10 cellular contexts compared by ENCODE assay signal in the genomic region with DNA sequence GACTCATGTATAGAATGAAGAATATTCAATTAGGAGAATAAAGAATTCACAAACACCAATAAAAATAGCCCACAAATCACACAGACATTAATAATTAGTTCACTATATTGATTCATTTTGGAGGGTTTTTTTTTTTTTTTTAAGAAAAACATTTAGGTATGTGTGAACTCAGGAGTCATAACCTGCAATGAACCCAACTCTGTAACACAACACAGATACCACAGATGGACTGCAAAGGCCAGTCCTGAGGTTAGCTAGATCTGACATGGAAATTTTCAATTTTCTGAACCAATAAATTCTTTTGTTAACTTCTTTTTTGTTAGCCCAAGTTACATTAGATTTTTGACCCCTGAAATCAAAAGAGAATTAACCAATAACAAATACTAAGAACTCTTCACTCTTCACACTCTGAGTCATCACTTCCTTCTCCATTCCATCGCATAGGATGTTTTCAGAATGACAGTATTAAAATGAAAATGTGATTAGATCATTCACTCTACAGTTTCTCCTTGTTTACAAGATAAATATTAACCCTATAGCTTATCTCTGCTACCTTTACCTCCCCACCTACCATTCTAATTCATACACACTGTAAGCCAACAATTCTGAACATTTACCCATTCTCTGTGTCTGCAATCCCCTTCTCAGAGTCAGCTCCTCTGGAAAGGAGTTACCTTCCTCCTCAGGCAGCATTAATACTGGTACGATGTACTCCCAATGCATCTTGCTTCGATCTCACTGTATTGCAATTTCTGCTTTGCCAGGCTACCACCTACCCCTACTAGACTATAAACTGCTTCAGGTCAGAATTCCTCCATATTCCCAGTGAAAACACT.
DNase-seq lines count a peak whose midpoint lies in the region; ATAC-seq and TF ChIP-seq lines count a peak whose summit lies in the region.
"Had no signal": no experiment of that assay in that cellular context is flagged by ENCODE, and none has a peak within 500 bp of the region (broad histone marks: within the 10 kb centered on the region; RNA-seq: fewer than 3 reads in every experiment).

No MANE protein-coding gene starts in this region.

- H3K9ac ChIP-seq in mesenchymal stem cell (ENCODE audit: low read length): peak overlapping the region; percentile 50

- no peaks in the 10 kb centered on the region for H3K4me1 ChIP-seq in mesenchymal stem cell (ENCODE audit: control insufficient read depth, insufficient read depth, low read depth, low read length)
- H3K4me1 ChIP-seq in thyroid gland: no peaks in the 10 kb centered on the region
- H3K4me1 ChIP-seq in left ventricle myocardium inferior: no peaks in the 10 kb centered on the region

- intact Hi-C loops in thyroid gland (cut with DNase I): no loop called here
- intact Hi-C loops in left ventricle myocardium inferior (cut with micrococcal nuclease): no loop called here

- no peak overlapping the region for H2BK5ac ChIP-seq in mesenchymal stem cell (ENCODE audit: low read depth, low read length, poor library complexity, severe bottlenecking)

- H3K4me2 ChIP-seq in mesenchymal stem cell (ENCODE audit: low read length, poor library complexity, severe bottlenecking): peak overlapping the region; percentile 53

- no peak overlapping the region for H3K14ac ChIP-seq in mesenchymal stem cell (ENCODE audit: low read length in 2 of 2)

- TF ChIP-seq CTCF in thyroid gland (IDR thresholded peaks at IDR 0.05): no peak
- no peak for TF ChIP-seq CTCF in left ventricle myocardium inferior (IDR thresholded peaks at IDR 0.05; ENCODE audit: borderline replicate concordance)

- no peak overlapping the region for H2AK5ac ChIP-seq in mesenchymal stem cell (ENCODE audit: low read length, severe bottlenecking)

- H3K27ac ChIP-seq in mesenchymal stem cell (ENCODE audit: low read length, poor library complexity, severe bottlenecking): peak overlapping the region; percentile 77
- H3K27ac ChIP-seq in thyroid gland: no peak overlapping the region
- H3K27ac ChIP-seq in left ventricle myocardium inferior (replicated peaks): no peak overlapping the region

- no peak overlapping the region for H3K4ac ChIP-seq in mesenchymal stem cell (ENCODE audit: low read depth in 1 of 2, low read length in 2 of 2)

- H2BK12ac ChIP-seq in mesenchymal stem cell (ENCODE audit: low read length in 2 of 2): no peak overlapping the region

- H2BK120ac ChIP-seq in mesenchymal stem cell (ENCODE audit: low read depth, low read length): no peak overlapping the region

- H3K36me3 ChIP-seq in mesenchymal stem cell (ENCODE audit: control insufficient read depth in 1 of 2, insufficient read depth in 2 of 2, low read depth in 1 of 2, low read length in 2 of 2) (no peaks in the 10 kb centered on the region), thyroid gland (no peaks in the 10 kb centered on the region), left ventricle myocardium inferior (peaks cover 3% of the 10 kb centered on the region)

- no peak overlapping the region for H3K23ac ChIP-seq in mesenchymal stem cell (ENCODE audit: low read length in 2 of 2)

- no peak overlapping the region for H2AFZ ChIP-seq in mesenchymal stem cell (ENCODE audit: low read depth, low read length)

- no peak overlapping the region for H3K18ac ChIP-seq in mesenchymal stem cell (ENCODE audit: low read depth in 1 of 2, low read length in 2 of 2)

- no peaks in the 10 kb centered on the region for H3K27me3 ChIP-seq in mesenchymal stem cell (ENCODE audit: control insufficient read depth in 1 of 2, insufficient read depth in 1 of 2, low read length in 2 of 2)
- no peaks in the 10 kb centered on the region for H3K27me3 ChIP-seq in thyroid gland
- H3K27me3 ChIP-seq in left ventricle myocardium inferior (ENCODE audit: low read depth): no peaks in the 10 kb centered on the region

- WGBS in mesenchymal stem cell: 97% methylated on average over 2 of the region's 3 CpGs
- WGBS in thyroid gland, 2 donors: 78 to 89% methylated on average over 3 of the region's 3 CpGs

- no peaks in the 10 kb centered on the region for H3K9me3 ChIP-seq in mesenchymal stem cell (ENCODE audit: control insufficient read depth, low read length)
- no peaks in the 10 kb centered on the region for H3K9me3 ChIP-seq in thyroid gland
- H3K9me3 ChIP-seq in left ventricle myocardium inferior (replicated peaks): peaks cover 4% of the 10 kb centered on the region

- no peak overlapping the region for H4K8ac ChIP-seq in mesenchymal stem cell (ENCODE audit: low read length)

- H4K91ac ChIP-seq in mesenchymal stem cell (ENCODE audit: low read length): no peak overlapping the region

- TF ChIP-seq POLR2A in thyroid gland (IDR thresholded peaks at IDR 0.05): no peak

- no peaks in the 10 kb centered on the region for H3K79me1 ChIP-seq in mesenchymal stem cell (replicated peaks; ENCODE audit: low read length, poor library complexity, severe bottlenecking)

- peak; percentile 89 for ATAC-seq in GM18868 (IDR thresholded peaks at IDR 0.05; ENCODE audit: unreplicated experiment)
- peak; percentile 64 for ATAC-seq in HG02763 (IDR thresholded peaks at IDR 0.05; ENCODE audit: unreplicated experiment)

- peak; percentile 72 for DNase-seq in RKO (ENCODE audit: low spot score)
- DNase-seq in mesenchymal stem cell: peak; percentile 54
- no peak for DNase-seq in stimulated activated CD4-positive, alpha-beta T cell treated with anti-CD3 and anti-CD28 coated beads, Interleukin-4, amount 100 ng/mL, for 4 hours
- no peak for DNase-seq in NCI-H82 treated with DMSO at 0.1 percent for 48 hours (lab: John Stamatoyannopoulos, UW; ENCODE audit: unreplicated experiment)
- DNase-seq in thyroid gland: no peak
- no peak for DNase-seq in left ventricle myocardium inferior
- DNase-seq: effector CD8-positive, alpha-beta T cell; NCI-H1930 had no signal

- H3K4me3 ChIP-seq in mesenchymal stem cell (ENCODE audit: insufficient read depth in 1 of 2, low read depth in 1 of 2, low read length in 2 of 2) (peak overlapping the region in 1 of 2 experiments; percentile 49), thyroid gland (replicated peaks in 1 of 3) (no peak overlapping the region), left ventricle myocardium inferior (no peak overlapping the region)

- H2BK15ac ChIP-seq in mesenchymal stem cell (ENCODE audit: low read depth, poor library complexity, severe bottlenecking): no peak overlapping the region

Comparison
In these comparisons a context has a peak if more than half of its experiments do, and no peak if none do; other contexts are left out.
1. DNase-seq: peak in RKO (single experiment) and mesenchymal stem cell (single experiment); none in stimulated activated CD4-positive, alpha-beta T cell treated with anti-CD3 and anti-CD28 coated beads, Interleukin-4, amount 100 ng/mL, for 4 hours (0 of 2), NCI-H82 treated with DMSO at 0.1 percent for 48 hours (single experiment), thyroid gland (0 of 2) and left ventricle myocardium inferior (single experiment).